Comparison of ENCODE assay signal across 16 cellular contexts in the genomic region with DNA sequence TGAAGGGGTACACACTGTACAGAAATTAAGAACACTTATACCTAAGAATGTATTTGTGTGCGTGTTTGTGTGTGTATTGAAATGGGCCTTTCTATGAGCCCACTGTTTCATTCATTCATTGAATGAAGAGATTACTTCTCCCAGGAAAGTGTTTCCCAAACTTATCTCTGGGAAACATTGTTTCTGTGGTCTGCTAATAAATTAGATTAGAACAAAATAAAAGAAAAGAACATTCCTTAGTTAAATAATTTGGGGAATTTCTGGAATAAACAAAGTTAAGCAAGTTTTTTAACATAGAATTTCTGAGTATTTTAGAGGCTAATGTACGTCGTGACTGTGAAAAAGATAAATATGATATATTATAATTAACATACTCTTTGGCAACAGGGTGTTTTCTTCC.
A peak's percentile ranks its signal among the peaks of the same experiment; 100 is the strongest.
DNase-seq lines count a peak whose midpoint lies in the region; ATAC-seq, FAIRE-seq and TF ChIP-seq lines count a peak whose summit lies in the region.
"Had no signal": no experiment of that assay in that cellular context is flagged by ENCODE, and none has a peak within 500 bp of the region (broad histone marks: within the 10 kb centered on the region; RNA-seq: fewer than 3 reads in every experiment).

No MANE protein-coding gene starts in this region.

- 0 out of 3 replicates have a peak overlapping the region, but pooled peaks have one; percentile 42 for H2BK15ac ChIP-seq in IMR-90 (ENCODE audit: low read depth, low read length)

- POLR2A ChIA-PET in IMR-90 (lab: Charles Lee; ENCODE audit: unreplicated experiment), result no interaction called here

- H3K36me3 ChIP-seq in IMR-90 (ENCODE audit: control insufficient read depth, insufficient read depth, low read length), result no peaks in the 10 kb centered on the region
- no peaks in the 10 kb centered on the region for H3K36me3 ChIP-seq in astrocyte (ENCODE audit: insufficient read depth, low read length)
- no peaks in the 10 kb centered on the region for H3K36me3 ChIP-seq in mesodermal cell (ENCODE audit: control insufficient read depth, insufficient read depth, low read length)
- no peaks in the 10 kb centered on the region for H3K36me3 ChIP-seq in trophoblast cell (ENCODE audit: control insufficient read depth in 1 of 2, insufficient read depth in 2 of 2, low read length in 2 of 2)
- no peaks in the 10 kb centered on the region for H3K36me3 ChIP-seq in effector memory CD4-positive, alpha-beta T cell (ENCODE audit: control insufficient read depth, insufficient read depth, low read length)
- H3K36me3 ChIP-seq: BE2C had no signal

- BruUV-seq in IMR-90 (replicated peaks; lab: Mats Ljungman, UMichigan), result no TSS peak

- H3K4me3 ChIP-seq in IMR-90 (ENCODE audit: insufficient read depth, low read depth, low read length), result no peak overlapping the region
- no peak overlapping the region for H3K4me3 ChIP-seq in astrocyte (ENCODE audit: insufficient read depth, low read depth, low read length)
- H3K4me3 ChIP-seq in mesodermal cell (ENCODE audit: extremely low read depth, insufficient read depth, low read length, poor library complexity, severe bottlenecking), result no peak overlapping the region
- no peak overlapping the region for H3K4me3 ChIP-seq in trophoblast cell (ENCODE audit: low read depth, low read length)
- H3K4me3 ChIP-seq in effector memory CD4-positive, alpha-beta T cell (ENCODE audit: insufficient read depth, low read depth, low read length, poor library complexity, severe bottlenecking), result no peak overlapping the region
- H3K4me3 ChIP-seq: A549 had no signal

- DNase-seq in IMR-90 (no peak), astrocyte (ENCODE audit: low read depth) (no peak), trophoblast cell (no peak), putamen (ENCODE audit: low spot score) (no peak)
- DNase-seq in effector memory CD4-positive, alpha-beta T cell, result no peak
- DNase-seq: BE2C; Caco-2; CD8-positive, alpha-beta memory T cell; DMS53; GF-D8; H7 had no signal

- intact Hi-C loops in IMR-90 (cut with micrococcal nuclease), result loop anchor here (10.0 kb wide), 1 partner anchor 751 kb away; no protein-coding TSS in a partner anchor

- H2BK20ac ChIP-seq in IMR-90 (ENCODE audit: low read depth, low read length), result no peak overlapping the region

- no peak overlapping the region for H2AK9ac ChIP-seq in IMR-90 (replicated peaks; ENCODE audit: low read depth, low read length, poor library complexity)

- dilution Hi-C loops in IMR-90 (cut with HindIII; ENCODE audit: low sequenced_read_pairs, unreplicated experiment), result no loop called here

- H3K27ac ChIP-seq in IMR-90 (ENCODE audit: insufficient read depth, low read length) (no peak overlapping the region), astrocyte (ENCODE audit: low read depth, low read length) (peak overlapping the region; percentile 94), mesodermal cell (ENCODE audit: low read depth, low read length, severe bottlenecking) (peak overlapping the region; percentile 84), trophoblast cell (ENCODE audit: low read depth, low read length) (peak overlapping the region; percentile 88)
- no peak overlapping the region for H3K27ac ChIP-seq in effector memory CD4-positive, alpha-beta T cell (ENCODE audit: insufficient read depth, low read length, poor library complexity, severe bottlenecking)
- H3K27ac ChIP-seq: A549 had no signal

- FAIRE-seq in astrocyte (lab: Jason Lieb, UNC), result no peak
- FAIRE-seq: A549, GM19239 had no signal

- ATAC-seq in IMR-90 (ENCODE audit: low read depth) (no peak), GM19467 (IDR thresholded peaks at IDR 0.05; ENCODE audit: unreplicated experiment) (no peak), GM21825 (IDR thresholded peaks at IDR 0.05; ENCODE audit: unreplicated experiment) (no peak)
- ATAC-seq: A549 had no signal

- H3K27me3 Mint-ChIP-seq in astrocyte (ENCODE audit: low read depth, unreplicated experiment), result no peaks in the 10 kb centered on the region

- peak overlapping the region; percentile 98 for H3K27ac Mint-ChIP-seq in astrocyte (ENCODE audit: unreplicated experiment)
- H3K27ac Mint-ChIP-seq: CD8-positive, alpha-beta memory T cell had no signal

- no peak overlapping the region for H4K91ac ChIP-seq in IMR-90 (ENCODE audit: insufficient read depth, low read depth, low read length)
- H4K91ac ChIP-seq in trophoblast cell (ENCODE audit: low read depth, low read length), result no peak overlapping the region

- H3K9me3 ChIP-seq in IMR-90 (ENCODE audit: control insufficient read depth, insufficient read depth, low read length), result peaks cover 5% of the 10 kb centered on the region; the same call in 1 of the 2 replicates
- H3K9me3 ChIP-seq in astrocyte (ENCODE audit: insufficient read depth, low read depth, low read length), result no peaks in the 10 kb centered on the region
- peaks cover 16% of the 10 kb centered on the region for H3K9me3 ChIP-seq in mesodermal cell (ENCODE audit: control insufficient read depth, low read length)
- peaks cover 2% of the 10 kb centered on the region for H3K9me3 ChIP-seq in trophoblast cell (ENCODE audit: insufficient read depth, low read depth, low read length)
- H3K9me3 ChIP-seq in effector memory CD4-positive, alpha-beta T cell (ENCODE audit: control insufficient read depth, low read length), result no peaks in the 10 kb centered on the region
- H3K9me3 ChIP-seq: A549, BE2C, Caco-2 had no signal

- in situ Hi-C loops in IMR-90 (cut with MboI; ENCODE audit: low sequenced_read_pairs), result no loop called here

- H3K18ac ChIP-seq in IMR-90 (ENCODE audit: low read depth, low read length) (no peak overlapping the region), trophoblast cell (ENCODE audit: low read length) (no peak overlapping the region)

- H3K23ac ChIP-seq in IMR-90 (ENCODE audit: low read depth, low read length), result no peak overlapping the region
- no peak overlapping the region for H3K23ac ChIP-seq in trophoblast cell (ENCODE audit: low read length)

- TF ChIP-seq POLR2A in IMR-90 (IDR thresholded peaks at IDR 0.05; ENCODE audit: low read depth, low read length), result no peak

- H3K4me1 ChIP-seq in IMR-90 (ENCODE audit: control insufficient read depth, insufficient read depth, low read length) (peaks cover 4% of the 10 kb centered on the region), astrocyte (ENCODE audit: insufficient read depth, low read length) (peaks cover 41% of the 10 kb centered on the region), mesodermal cell (ENCODE audit: control insufficient read depth, insufficient read depth, low read length, poor library complexity, severe bottlenecking) (peaks cover 34% of the 10 kb centered on the region), trophoblast cell (ENCODE audit: control insufficient read depth in 1 of 2, insufficient read depth in 2 of 2, low read length in 2 of 2) (peaks cover 13 to 22% of the 10 kb centered on the region in 2 experiments)
- no peaks in the 10 kb centered on the region for H3K4me1 ChIP-seq in effector memory CD4-positive, alpha-beta T cell (ENCODE audit: control insufficient read depth, insufficient read depth, low read length, poor library complexity, severe bottlenecking)
- H3K4me1 ChIP-seq: A549, BE2C, Caco-2 had no signal

- no peak overlapping the region for H3K4me3 Mint-ChIP-seq in astrocyte (ENCODE audit: unreplicated experiment)
- H3K4me3 Mint-ChIP-seq: CD8-positive, alpha-beta memory T cell had no signal

- TF ChIP-seq CTCF in IMR-90 (conservative IDR thresholded peaks at IDR 0.05; ENCODE audit: low read depth, low read length) (no peak), astrocyte (IDR thresholded peaks at IDR 0.05; ENCODE audit: insufficient read depth, low read depth, low read length) (no peak)

- H4K20me1 ChIP-seq in IMR-90 (ENCODE audit: insufficient read depth, low read length) (no peaks in the 10 kb centered on the region), astrocyte (ENCODE audit: insufficient read depth, low read length) (no peaks in the 10 kb centered on the region)

- H3K4me2 ChIP-seq in IMR-90 (ENCODE audit: low read depth, low read length) (no peak overlapping the region), astrocyte (ENCODE audit: low read length) (no peak overlapping the region), trophoblast cell (ENCODE audit: low read length) (no peak overlapping the region)
- H3K4me2 ChIP-seq: A549 had no signal

- H4K5ac ChIP-seq in IMR-90 (ENCODE audit: low read depth, low read length), result no peak overlapping the region

- H3K9me1 ChIP-seq in IMR-90 (ENCODE audit: insufficient read depth, low read length), result peaks cover 4% of the 10 kb centered on the region; the same call in 1 of the 2 replicates

- WGBS in IMR-90 (ENCODE audit: extremely low coverage in 2 of 2, insufficient read length in 1 of 2), 2 experiments, result no CpG with 5 or more reads among the region's 3 CpGs
- no CpG with 5 or more reads among the region's 3 CpGs for WGBS in mesodermal cell (ENCODE audit: insufficient coverage in 2 of 2), 2 experiments
- WGBS in trophoblast cell (ENCODE audit: extremely low coverage, insufficient coverage, insufficient read length), result no CpG with 5 or more reads among the region's 3 CpGs

- H3K4me1 Mint-ChIP-seq in astrocyte (ENCODE audit: low read depth, unreplicated experiment), result peaks cover 49% of the 10 kb centered on the region
- H3K4me1 Mint-ChIP-seq: CD8-positive, alpha-beta memory T cell had no signal

- no peak overlapping the region for H3K56ac ChIP-seq in IMR-90 (ENCODE audit: extremely low read depth, insufficient read depth, low read length)

- TF ChIP-seq RAD21 in IMR-90 (IDR thresholded peaks at IDR 0.05; ENCODE audit: low read length), result no peak

- H2BK5ac ChIP-seq in IMR-90 (ENCODE audit: low read depth, low read length, poor library complexity, severe bottlenecking) (no peak overlapping the region), trophoblast cell (ENCODE audit: low read depth, low read length, poor library complexity) (no peak overlapping the region)

- CTCF ChIA-PET in IMR-90 (lab: Yijun Ruan, JAX), result no interaction called here

- H3K79me2 ChIP-seq in astrocyte (ENCODE audit: insufficient read depth, low read length) (no peaks in the 10 kb centered on the region), trophoblast cell (ENCODE audit: control insufficient read depth, insufficient read depth, low read length, poor library complexity) (no peaks in the 10 kb centered on the region)

- H3K27me3 ChIP-seq in IMR-90 (ENCODE audit: control insufficient read depth, insufficient read depth, low read length), result peaks cover 34% of the 10 kb centered on the region
- no peaks in the 10 kb centered on the region for H3K27me3 ChIP-seq in astrocyte (ENCODE audit: insufficient read depth, low read length)
- no peaks in the 10 kb centered on the region for H3K27me3 ChIP-seq in trophoblast cell (ENCODE audit: insufficient read depth, low read length)
- no peaks in the 10 kb centered on the region for H3K27me3 ChIP-seq in effector memory CD4-positive, alpha-beta T cell (replicated peaks; ENCODE audit: control insufficient read depth, insufficient read depth, low read length, poor library complexity, severe bottlenecking)
- H3K27me3 ChIP-seq: BE2C had no signal

- H3K9me3 Mint-ChIP-seq in astrocyte (ENCODE audit: unreplicated experiment), result peaks cover 17% of the 10 kb centered on the region

- H3K14ac ChIP-seq in IMR-90 (replicated peaks; ENCODE audit: low read depth, low read length) (no peak overlapping the region), trophoblast cell (ENCODE audit: low read length) (no peak overlapping the region)

- no peak overlapping the region for H2AK5ac ChIP-seq in IMR-90 (ENCODE audit: low read depth, low read length)
- H2AK5ac ChIP-seq in trophoblast cell (ENCODE audit: low read length), result no peak overlapping the region

- H3K79me1 ChIP-seq in IMR-90 (ENCODE audit: low read depth in 1 of 2, low read length in 2 of 2) (no peaks in the 10 kb centered on the region), trophoblast cell (ENCODE audit: low read length) (peaks cover 39% of the 10 kb centered on the region)

- no peak overlapping the region for H2BK12ac ChIP-seq in trophoblast cell (ENCODE audit: low read length)

- H3K4ac ChIP-seq in IMR-90 (ENCODE audit: low read depth, low read length) (no peak overlapping the region), trophoblast cell (ENCODE audit: low read depth, low read length) (no peak overlapping the region)

- H4K12ac ChIP-seq in trophoblast cell (ENCODE audit: low read depth, low read length), result no peak overlapping the region

- H3K9ac ChIP-seq in IMR-90 (ENCODE audit: low read depth, low read length), result no peak overlapping the region
- H3K9ac ChIP-seq in astrocyte (ENCODE audit: low read length), result peak overlapping the region; percentile 76
- no peak overlapping the region for H3K9ac ChIP-seq in trophoblast cell (ENCODE audit: low read length)

- no peak overlapping the region for H4K8ac ChIP-seq in IMR-90 (ENCODE audit: low read depth in 2 of 2, low read length in 2 of 2)
- H4K8ac ChIP-seq in trophoblast cell (ENCODE audit: low read depth, low read length), result no peak overlapping the region

- peaks cover 4% of the 10 kb centered on the region for H3K36me3 Mint-ChIP-seq in astrocyte (ENCODE audit: low read depth, unreplicated experiment)
- H3K36me3 Mint-ChIP-seq: CD8-positive, alpha-beta memory T cell had no signal

- H2AFZ ChIP-seq in IMR-90 (replicated peaks; ENCODE audit: low read length, poor library complexity) (no peak overlapping the region), astrocyte (ENCODE audit: low read depth, low read length) (peak overlapping the region; percentile 6), trophoblast cell (ENCODE audit: insufficient read depth, low read length, poor library complexity) (no peak overlapping the region)

- H2BK120ac ChIP-seq in IMR-90 (ENCODE audit: low read depth, low read length), result no peak overlapping the region
- H2BK120ac ChIP-seq in trophoblast cell (ENCODE audit: insufficient read depth, low read length, poor library complexity), result no peak overlapping the region

Comparison
In these comparisons a context has a peak if more than half of its experiments do, and no peak if none do; other contexts are left out.
1. H3K27ac ChIP-seq: peak in astrocyte (single experiment), mesodermal cell (single experiment) and trophoblast cell (single experiment); none in IMR-90 (single experiment) and effector memory CD4-positive, alpha-beta T cell (single experiment).